In the genomic region with DNA sequence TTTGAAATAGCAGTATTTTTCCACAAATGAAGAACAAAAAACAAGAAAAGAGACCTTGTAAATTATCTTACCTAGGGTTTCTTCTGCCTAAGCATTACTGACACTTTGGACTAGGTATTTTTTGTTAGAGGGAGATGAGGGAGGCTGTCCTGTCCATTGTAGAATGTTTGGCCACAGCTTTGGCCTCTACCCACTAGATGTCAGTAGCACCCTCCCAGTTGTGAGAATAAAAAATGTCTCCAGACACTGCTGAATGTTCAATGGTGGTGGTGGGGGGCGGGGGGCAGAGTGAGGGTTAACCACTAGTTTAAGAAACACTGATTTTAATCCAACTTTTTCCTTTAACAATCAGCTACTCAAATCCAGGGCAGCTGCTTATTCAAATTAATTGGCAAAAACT, we compare ENCODE assay signal across 9 cellular contexts. TPM values are rescaled to one million over a fixed set of nuclear protein-coding genes. Genes with fewer than 3 reads are reported as not detected.
A peak's percentile ranks its signal among the peaks of the same experiment; 100 is the strongest.
DNase-seq lines count a peak whose midpoint lies in the region; ATAC-seq and TF ChIP-seq lines count a peak whose summit lies in the region.
"Had no signal": no experiment of that assay in that cellular context is flagged by ENCODE, and none has a peak within 500 bp of the region (broad histone marks: within the 10 kb centered on the region; RNA-seq: fewer than 3 reads in every experiment).

No MANE protein-coding gene starts in this region.

- H3K27me3 Mint-ChIP-seq in activated naive CD8-positive, alpha-beta T cell treated with anti-CD3 and anti-CD28 coated beads for 36 hours = no peaks in the 10 kb centered on the region

- no peak overlapping the region for H3K4me3 ChIP-seq in thyroid gland (replicated peaks in 1 of 3)
- H3K4me3 ChIP-seq in MG63 = no peak overlapping the region
- H3K4me3 ChIP-seq: BLaER1 treated with 17β-estradiol and CSF1 and Interleukin-3, amounts not matched to agents 10 nM and 100 nM had no signal

- ATAC-seq in HG02571 (IDR thresholded peaks at IDR 0.05; ENCODE audit: unreplicated experiment) = peak; percentile 84
- ATAC-seq in Right ventricle myocardium superior (ENCODE audit: poor library complexity) = peak; percentile 88

- peak in 2 of 6 experiments; percentile 27 to 43 for TF ChIP-seq CTCF in thyroid gland (IDR thresholded peaks at IDR 0.05)

- peaks cover 14% of the 10 kb centered on the region for H3K4me1 Mint-ChIP-seq in activated naive CD8-positive, alpha-beta T cell treated with anti-CD3 and anti-CD28 coated beads for 36 hours

- H3K9me3 Mint-ChIP-seq in activated naive CD8-positive, alpha-beta T cell treated with anti-CD3 and anti-CD28 coated beads for 36 hours = no peaks in the 10 kb centered on the region

- intact Hi-C loops in Right ventricle myocardium superior (cut with DNase I) (loop anchor here (10.0 kb wide), 2 partner anchors 50 to 450 kb away; no protein-coding TSS in a partner anchor), thyroid gland (cut with DNase I) (no loop called here)

- H3K36me3 ChIP-seq in thyroid gland (peaks cover 11 to 16% of the 10 kb centered on the region in 2 donors), MG63 (peaks cover 44% of the 10 kb centered on the region)

- H3K4me1 ChIP-seq in thyroid gland = no peaks in the 10 kb centered on the region

- TF ChIP-seq POLR2A in thyroid gland (IDR thresholded peaks at IDR 0.05) = no peak

- H3K36me3 Mint-ChIP-seq in activated naive CD8-positive, alpha-beta T cell treated with anti-CD3 and anti-CD28 coated beads for 36 hours = peaks cover 35% of the 10 kb centered on the region

- no peak overlapping the region for H3K4me3 Mint-ChIP-seq in activated naive CD8-positive, alpha-beta T cell treated with anti-CD3 and anti-CD28 coated beads for 36 hours

- no peak overlapping the region for H3K27ac ChIP-seq in thyroid gland
- H3K27ac ChIP-seq: BLaER1 treated with 17β-estradiol and CSF1 and Interleukin-3, amounts not matched to agents 10 nM and 100 nM had no signal

- H3K27ac Mint-ChIP-seq in activated naive CD8-positive, alpha-beta T cell treated with anti-CD3 and anti-CD28 coated beads for 36 hours = no peak overlapping the region

- H3K9me3 ChIP-seq in thyroid gland (no peaks in the 10 kb centered on the region), MG63 (no peaks in the 10 kb centered on the region)
- H3K9me3 ChIP-seq: BLaER1 treated with 17β-estradiol and CSF1 and Interleukin-3, amounts not matched to agents 10 nM and 100 nM had no signal

- no peaks in the 10 kb centered on the region for H3K27me3 ChIP-seq in thyroid gland
- H3K27me3 ChIP-seq in MG63 = no peaks in the 10 kb centered on the region
- H3K27me3 ChIP-seq: BLaER1 treated with 17β-estradiol and CSF1 and Interleukin-3, amounts not matched to agents 10 nM and 100 nM had no signal

- 73 to 87% methylated on average over 1 of the region's 1 CpG for WGBS in thyroid gland, 2 donors

- DNase-seq in NCI-H1417 (lab: John Stamatoyannopoulos, UW) = peak in 2 of 3 experiments; percentile 6 to 43
- DNase-seq in NCI-H1417 treated with DMSO at 0.1 percent for 48 hours (lab: John Stamatoyannopoulos, UW) = no peak
- peak; percentile 19 for DNase-seq in RPMI7951 (ENCODE audit: low read depth)
- DNase-seq in Right ventricle myocardium superior = no peak
- DNase-seq in thyroid gland = peak; percentile 10 to 14
- DNase-seq in activated naive CD8-positive, alpha-beta T cell treated with anti-CD3 and anti-CD28 coated beads for 36 hours = no peak
- no peak for DNase-seq in MG63

RNA-seq across cellular contexts. Expression of a gene that starts 25.8 kb away (rescaled TPM):
- 9.2 and 17.1 TPM in 2 replicates for total RNA-seq in RPMI7951 (2014; rRNA removed; shearing (Covaris generic))
- total RNA-seq in Right ventricle myocardium superior (36.2 TPM), thyroid gland (10 to 100 TPM; 28.5 to 43.7 (median 32.6) TPM)
- 10 to 100 TPM; 54.5 to 59.0 TPM for total RNA-seq in activated naive CD8-positive, alpha-beta T cell treated with anti-CD3 and anti-CD28 coated beads for 36 hours
- total RNA-seq in MG63 (2014; rRNA removed; shearing (Covaris generic); ENCODE audit: low replicate concordance) = 5.2 and 21.9 TPM in 2 replicates

RNA-seq across cellular contexts. Expression of a gene that starts 56.5 kb away (rescaled TPM):
- total RNA-seq in RPMI7951 (2014; rRNA removed; shearing (Covaris generic)) = 163 and 196 TPM in 2 replicates
- total RNA-seq in Right ventricle myocardium superior = 32.5 TPM
- total RNA-seq in thyroid gland = 10 to 100 TPM; 53.7 to 70.2 (median 64.7) TPM
- total RNA-seq in activated naive CD8-positive, alpha-beta T cell treated with anti-CD3 and anti-CD28 coated beads for 36 hours = 100 to 1,000 TPM; 198 to 210 TPM
- total RNA-seq in MG63 (2014; rRNA removed; shearing (Covaris generic); ENCODE audit: low replicate concordance) = 84.7 and 137 TPM in 2 replicates

RNA-seq across cellular contexts. Expression of a gene that starts 56.6 kb away (rescaled TPM):
- total RNA-seq in RPMI7951 (2014; rRNA removed; shearing (Covaris generic)) = 36.5 and 43.4 TPM in 2 replicates
- 12.1 TPM for total RNA-seq in Right ventricle myocardium superior
- 10 to 100 TPM; 35.1 to 80.8 (median 47.9) TPM for total RNA-seq in thyroid gland
- total RNA-seq in activated naive CD8-positive, alpha-beta T cell treated with anti-CD3 and anti-CD28 coated beads for 36 hours = 10 to 100 TPM; 28.6 to 29.1 TPM
- total RNA-seq in MG63 (2014; rRNA removed; shearing (Covaris generic); ENCODE audit: low replicate concordance) = 44.1 and 86.7 TPM in 2 replicates

Comparison
In these comparisons a context has a peak if more than half of its experiments do, and no peak if none do; other contexts are left out.
1. DNase-seq: peak in NCI-H1417 (2 of 3), RPMI7951 (single experiment) and thyroid gland (2 of 2); none in NCI-H1417 treated with DMSO at 0.1 percent for 48 hours (single experiment), Right ventricle myocardium superior (single experiment), activated naive CD8-positive, alpha-beta T cell treated with anti-CD3 and anti-CD28 coated beads for 36 hours (single experiment) and MG63 (single experiment).